ENCODE assay signal across 15 cellular contexts in genomic region chr20:63295422-63295821, GRCh38. TPM values are rescaled to one million over a fixed set of nuclear protein-coding genes. Genes with fewer than 3 reads are reported as not detected.
A peak's percentile ranks its signal among the peaks of the same experiment; 100 is the strongest.
DNase-seq lines count a peak whose midpoint lies in the region; ATAC-seq and TF ChIP-seq lines count a peak whose summit lies in the region.
"Had no signal": no experiment of that assay in that cellular context is flagged by ENCODE, and none has a peak within 500 bp of the region (broad histone marks: within the 10 kb centered on the region; RNA-seq: fewer than 3 reads in every experiment).

No MANE protein-coding gene starts in this region.

- no peaks in the 10 kb centered on the region for H3K36me3 ChIP-seq in CD8-positive, alpha-beta T cell (ENCODE audit: insufficient read depth, low read length)
- H3K36me3 ChIP-seq in endodermal cell (ENCODE audit: control insufficient read depth, insufficient read depth, low read length) (no peaks in the 10 kb centered on the region), hepatocyte (replicated peaks; ENCODE audit: insufficient read depth, low read depth) (no peaks in the 10 kb centered on the region)
- H3K36me3 ChIP-seq: lower lobe of right lung had no signal

- TF ChIP-seq CTCF in AG04450 (IDR thresholded peaks at IDR 0.05; ENCODE audit: low read depth, low read length) (no peak), endodermal cell (conservative IDR thresholded peaks at IDR 0.05) (no peak), hepatocyte (IDR thresholded peaks at IDR 0.05; ENCODE audit: poor library complexity) (no peak)
- no peak for TF ChIP-seq CTCF in CD8-positive, alpha-beta T cell (IDR thresholded peaks at IDR 0.05)

- H3K79me2 ChIP-seq in hepatocyte, result no peaks in the 10 kb centered on the region

- no peaks in the 10 kb centered on the region for H3K36me3 Mint-ChIP-seq in CD8-positive, alpha-beta T cell
- no peaks in the 10 kb centered on the region for H3K36me3 Mint-ChIP-seq in endodermal cell (ENCODE audit: low read depth)

- peak overlapping the region; percentile 32 for H3K4me3 Mint-ChIP-seq in CD8-positive, alpha-beta T cell
- H3K4me3 Mint-ChIP-seq in endodermal cell, result no peak overlapping the region

- no peak overlapping the region for H3K4me2 ChIP-seq in hepatocyte

- peaks cover 15% of the 10 kb centered on the region for H3K4me1 ChIP-seq in CD8-positive, alpha-beta T cell (ENCODE audit: insufficient read depth, low read length)
- H3K4me1 ChIP-seq in endodermal cell (ENCODE audit: control insufficient read depth, insufficient read depth, low read length), result no peaks in the 10 kb centered on the region
- peaks cover 3% of the 10 kb centered on the region for H3K4me1 ChIP-seq in hepatocyte (ENCODE audit: insufficient read depth)
- H3K4me1 ChIP-seq: lower lobe of right lung had no signal

- no peaks in the 10 kb centered on the region for H3K9me3 Mint-ChIP-seq in CD8-positive, alpha-beta T cell
- H3K9me3 Mint-ChIP-seq in endodermal cell, result no peaks in the 10 kb centered on the region

- ATAC-seq in CD8-positive, alpha-beta T cell, result peak; percentile 65
- ATAC-seq in HG03159 (IDR thresholded peaks at IDR 0.05; ENCODE audit: unreplicated experiment), result no peak
- ATAC-seq: lower lobe of right lung had no signal

- peaks cover 8% of the 10 kb centered on the region for H3K4me1 Mint-ChIP-seq in CD8-positive, alpha-beta T cell (ENCODE audit: low read depth)
- no peaks in the 10 kb centered on the region for H3K4me1 Mint-ChIP-seq in endodermal cell

- H2AFZ ChIP-seq in hepatocyte, result no peak overlapping the region

- 68 to 71% methylated on average over 15 to 17 of the region's 17 CpGs for WGBS in endodermal cell (ENCODE audit: insufficient coverage in 1 of 2, insufficient read length in 1 of 2), 2 experiments
- WGBS in hepatocyte (ENCODE audit: low lambda C conversion rate, missing lambda C conversion rate), result 49% methylated on average over 17 of the region's 17 CpGs

- POLR2A ChIA-PET in AG04450 (lab: Yijun Ruan, JAX), result no interaction called here
- POLR2A ChIA-PET in CD8-positive, alpha-beta T cell (lab: Charles Lee), result no interaction called here

- intact Hi-C loops in CD8-positive, alpha-beta T cell (cut with DNase I, micrococcal nuclease), result no loop called here

- H3K9me2 ChIP-seq in hepatocyte (replicated peaks; ENCODE audit: insufficient read depth), result no peaks in the 10 kb centered on the region

- peaks cover 13% of the 10 kb centered on the region for H3K27me3 Mint-ChIP-seq in CD8-positive, alpha-beta T cell (ENCODE audit: low read depth)
- H3K27me3 Mint-ChIP-seq in endodermal cell (ENCODE audit: insufficient read depth), result no peaks in the 10 kb centered on the region

- H3K27ac ChIP-seq in AG04450 (ENCODE audit: low read depth, low read length) (peak overlapping the region; percentile 21), endodermal cell (ENCODE audit: low read depth, low read length) (no peak overlapping the region), hepatocyte (no peak overlapping the region)
- no peak overlapping the region for H3K27ac ChIP-seq in CD8-positive, alpha-beta T cell (ENCODE audit: low read depth, low read length)
- H3K27ac ChIP-seq: lower lobe of right lung had no signal

- no peak overlapping the region for H3K27ac Mint-ChIP-seq in CD8-positive, alpha-beta T cell
- H3K27ac Mint-ChIP-seq in endodermal cell, result no peak overlapping the region

- CTCF ChIA-PET in AG04450 (lab: Charles Lee), result no interaction called here
- CTCF ChIA-PET in CD8-positive, alpha-beta T cell (lab: Charles Lee), result interaction anchor here (1.1 to 1.6 kb wide), 3 partner anchors 9 to 72 kb away, joined by 3 to 10 read pairs (median 3); no protein-coding TSS in a partner anchor

- H3K4me3 ChIP-seq in AG04450 (ENCODE audit: low read depth, low read length) (no peak overlapping the region), endodermal cell (ENCODE audit: low read length) (no peak overlapping the region), hepatocyte (no peak overlapping the region)
- H3K4me3 ChIP-seq in CD8-positive, alpha-beta T cell (ENCODE audit: low read depth, low read length), result no peak overlapping the region
- H3K4me3 ChIP-seq: lower lobe of right lung had no signal

- H3K27me3 ChIP-seq in AG04450 (ENCODE audit: control insufficient read depth, insufficient read depth, low read length) (peaks cover 45% of the 10 kb centered on the region), endodermal cell (ENCODE audit: control insufficient read depth, insufficient read depth, low read length, poor library complexity, severe bottlenecking) (no peaks in the 10 kb centered on the region), hepatocyte (peaks cover 10% of the 10 kb centered on the region)
- no peaks in the 10 kb centered on the region for H3K27me3 ChIP-seq in CD8-positive, alpha-beta T cell (ENCODE audit: insufficient read depth, low read length)

- H3K9me3 ChIP-seq in AG04450 (ENCODE audit: control insufficient read depth, insufficient read depth, low read length) (peaks cover 7% of the 10 kb centered on the region), endodermal cell (ENCODE audit: control insufficient read depth, low read length) (no peaks in the 10 kb centered on the region), hepatocyte (ENCODE audit: low read depth) (no peaks in the 10 kb centered on the region)
- H3K9me3 ChIP-seq in CD8-positive, alpha-beta T cell (ENCODE audit: low read length), result no peaks in the 10 kb centered on the region
- H3K9me3 ChIP-seq: lower lobe of right lung had no signal

- H4K20me1 ChIP-seq in hepatocyte (ENCODE audit: insufficient read depth, poor library complexity, severe bottlenecking), result no peaks in the 10 kb centered on the region

- DNase-seq in AG04450 (ENCODE audit: low read depth, low spot score) (no peak), RPMI8226 (peak; percentile 44), endodermal cell (peak; percentile 56), hepatocyte (ENCODE audit: low spot score) (no peak), HUDEP-2 (lab: John Stamatoyannopoulos, UW; ENCODE audit: unreplicated experiment in 76 of 76) (no peak)
- DNase-seq in CD8-positive, alpha-beta T cell, result peak in 3 of 7 experiments; percentile 3 to 55 (median 29)
- no peak for DNase-seq in stimulated activated CD4-positive, alpha-beta T cell treated with anti-CD3 and anti-CD28 coated beads, Interleukin-2, amount 100 ng/mL, for 48 hours
- DNase-seq: lower lobe of right lung, NCI-H1092 treated with DMSO at 0.1 percent for 48 hours, NCI-H2227 treated with DMSO at 0.1 percent for 48 hours, small intestine, T1000 had no signal

- H3K9ac ChIP-seq in endodermal cell (ENCODE audit: extremely low read depth, low read length, poor library complexity, severe bottlenecking), result no peak overlapping the region

RNA-seq across cellular contexts. Expression of gene COL20A1, which starts 2.4 kb away (rescaled TPM):
- polyA plus RNA-seq in AG04450 (2011; rRNA removed) (not detected in 2 replicates), hepatocyte (not detected in 2 replicates)
- polyA minus RNA-seq in AG04450 (2011; rRNA and poly(A)+ RNA removed), result not detected in 2 replicates
- total RNA-seq in CD8-positive, alpha-beta T cell, result under 1 TPM; 0.11 to 0.22 TPM
- total RNA-seq in endodermal cell (under 1 TPM in 1 of 2 donors, not detected in 1; 0.44 TPM), hepatocyte (not detected in 2 replicates)
- polyA plus RNA-seq in endodermal cell (2013, experiment 1 of 2), result 0.53 TPM
- 0.46 TPM for polyA plus RNA-seq in endodermal cell (2013, experiment 2 of 2)
- total RNA-seq: activated CD8-positive, alpha-beta memory T cell treated with anti-CD3 and anti-CD28 coated beads for 36 hours; dermis microvascular lymphatic vessel endothelial cell; lower lobe of right lung had no signal

RNA-seq across cellular contexts. Expression of gene ARFGAP1, which starts 22.8 kb away (rescaled TPM):
- 52.6 and 70.9 TPM in 2 replicates for polyA plus RNA-seq in AG04450 (2011; rRNA removed)
- polyA minus RNA-seq in AG04450 (2011; rRNA and poly(A)+ RNA removed), result 53.0 and 79.9 TPM in 2 replicates
- total RNA-seq in CD8-positive, alpha-beta T cell, result 100 to 1,000 TPM; 121 to 123 TPM
- 100 to 1,000 TPM; 159 to 208 TPM for total RNA-seq in endodermal cell
- 122 TPM for polyA plus RNA-seq in endodermal cell (2013, experiment 1 of 2)
- polyA plus RNA-seq in endodermal cell (2013, experiment 2 of 2), result 97.6 TPM
- total RNA-seq in hepatocyte, result 54.9 and 78.2 TPM in 2 replicates
- 99.0 and 134 TPM in 2 replicates for polyA plus RNA-seq in hepatocyte

RNA-seq across cellular contexts. Expression of gene NKAIN4, which starts 41.2 kb away (rescaled TPM):
- not detected in 2 replicates for polyA plus RNA-seq in AG04450 (2011; rRNA removed)
- not detected in 2 replicates for polyA minus RNA-seq in AG04450 (2011; rRNA and poly(A)+ RNA removed)
- total RNA-seq in CD8-positive, alpha-beta T cell, result not detected
- 1 to 10 TPM in 1 of 2 donors, under 1 TPM in 1; 0.24 to 1.7 TPM for total RNA-seq in endodermal cell
- 51.9 TPM for polyA plus RNA-seq in endodermal cell (2013, experiment 1 of 2)
- 40.1 TPM for polyA plus RNA-seq in endodermal cell (2013, experiment 2 of 2)
- 13.5 and 23.0 TPM in 2 replicates for total RNA-seq in hepatocyte
- 21.0 and 22.9 TPM in 2 replicates for polyA plus RNA-seq in hepatocyte
- total RNA-seq: activated CD8-positive, alpha-beta memory T cell treated with anti-CD3 and anti-CD28 coated beads for 36 hours; dermis microvascular lymphatic vessel endothelial cell; lower lobe of right lung had no signal

RNA-seq across cellular contexts. Expression of gene BIRC7, which starts 59.7 kb away (rescaled TPM):
- polyA plus RNA-seq in AG04450 (2011; rRNA removed) (not detected in 2 replicates), hepatocyte (2.0 and 2.1 TPM in 2 replicates)
- not detected in 2 replicates for polyA minus RNA-seq in AG04450 (2011; rRNA and poly(A)+ RNA removed)
- total RNA-seq in CD8-positive, alpha-beta T cell, result 1 to 10 TPM; 2.0 to 2.1 TPM
- total RNA-seq in endodermal cell (not detected), hepatocyte (0.43 TPM in 1 of 2 replicates, not detected in the other)
- polyA plus RNA-seq in endodermal cell (2013, experiment 1 of 2), result 0.28 TPM
- polyA plus RNA-seq in endodermal cell (2013, experiment 2 of 2), result 0.21 TPM
- total RNA-seq: activated CD8-positive, alpha-beta memory T cell treated with anti-CD3 and anti-CD28 coated beads for 36 hours; dermis microvascular lymphatic vessel endothelial cell had no signal

Comparison
In these comparisons a context has a peak if more than half of its experiments do, and no peak if none do; other contexts are left out.
1. DNase-seq: peak in RPMI8226 (single experiment) and endodermal cell (single experiment); none in AG04450 (single experiment), hepatocyte (single experiment), stimulated activated CD4-positive, alpha-beta T cell treated with anti-CD3 and anti-CD28 coated beads, Interleukin-2, amount 100 ng/mL, for 48 hours (0 of 2) and HUDEP-2 (0 of 76).